ENCODE assay signal across 27 cellular contexts in the genomic region with DNA sequence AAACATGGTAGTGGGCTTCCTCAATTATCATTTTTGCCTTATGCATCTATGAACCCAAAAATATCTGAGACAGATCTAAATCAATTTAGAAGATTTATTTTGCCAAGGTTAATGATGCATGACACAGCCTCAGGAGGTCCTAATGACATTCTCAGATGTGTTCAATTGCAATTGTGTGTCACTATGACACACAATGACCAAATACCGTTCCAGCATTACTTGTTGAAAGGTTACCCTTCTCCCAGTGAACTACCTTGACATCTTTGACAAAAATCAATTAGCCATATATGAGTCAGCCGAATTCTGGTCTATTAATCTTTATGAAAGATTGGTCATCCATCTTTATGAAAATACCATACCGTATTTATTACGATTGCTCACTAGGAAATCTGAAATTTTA.
"Had no signal": no experiment of that assay in that cellular context is flagged by ENCODE, and none has a peak within 500 bp of the region (broad histone marks: within the 10 kb centered on the region; RNA-seq: fewer than 3 reads in every experiment).

No MANE protein-coding gene starts in this region.

- ATAC-seq: activated CD4-positive, alpha-beta T cell treated with anti-CD3 and anti-CD28 coated beads for 36 hours; activated naive CD4-positive, alpha-beta T cell treated with anti-CD3 and anti-CD28 coated beads, Interleukin-2, amount 50 U/mL, for 72 hours; activated T-cell treated with anti-CD3 and anti-CD28 coated beads, Interleukin-2, amount 50 U/mL, for 72 hours; heart left ventricle; left lung; lower lobe of right lung; naive thymus-derived CD8-positive, alpha-beta T cell; pancreas had no signal

- H3K27ac ChIP-seq: breast epithelium, esophagus muscularis mucosa, foreskin keratinocyte, heart left ventricle, left lung, lower lobe of right lung, pancreas, prostate gland, testis, transverse colon had no signal

- H3K9me3 ChIP-seq: breast epithelium, left lung, lower lobe of right lung, pancreas, prostate gland, testis, transverse colon had no signal

- H3K4me2 ChIP-seq: smooth muscle cell had no signal

- H3K36me3 ChIP-seq: breast epithelium, esophagus muscularis mucosa, heart left ventricle, left lung, lower lobe of right lung, pancreas, prostate gland, transverse colon had no signal

- H3K4me3 ChIP-seq: breast epithelium, esophagus muscularis mucosa, heart left ventricle, left lung, lower lobe of right lung, pancreas, prostate gland, smooth muscle cell, testis, transverse colon had no signal

- H3K4me1 ChIP-seq: breast epithelium, esophagus muscularis mucosa, foreskin keratinocyte, heart left ventricle, left lung, lower lobe of right lung, pancreas, prostate gland, testis, transverse colon had no signal

- DNase-seq: activated CD4-positive, alpha-beta T cell treated with anti-CD3 and anti-CD28 coated beads for 36 hours; activated CD4-positive, alpha-beta T cell treated with anti-CD3 and anti-CD28 coated beads, Interleukin-2, amount 50 U/mL, for 4 hours; activated CD4-positive, CD25-positive, alpha-beta regulatory T cell; activated naive CD4-positive, alpha-beta T cell; activated T-cell treated with anti-CD3 and anti-CD28 coated beads for 4 hours; activated T-cell treated with anti-CD3 and anti-CD28 coated beads, Interleukin-2, amount 50 U/mL, for 72 hours; central memory CD4-positive, alpha-beta T cell; effector CD4-positive, alpha-beta T cell; foreskin keratinocyte; heart left ventricle; hypothalamus; immature natural killer cell; left lung; lower lobe of right lung; mesenchymal stem cell; naive thymus-derived CD8-positive, alpha-beta T cell; nucleus accumbens; pancreas; stimulated activated CD4-positive, alpha-beta T cell treated with anti-CD3 and anti-CD28 coated beads, Interleukin-2, amount 100 ng/mL, for 24 hours; stimulated activated naive CD4-positive, alpha-beta T cell treated with Interleukin-2 at 50 U/mL for 16 hours; testis; transverse colon had no signal
